8 cellular contexts compared by ENCODE assay signal in the genomic region with DNA sequence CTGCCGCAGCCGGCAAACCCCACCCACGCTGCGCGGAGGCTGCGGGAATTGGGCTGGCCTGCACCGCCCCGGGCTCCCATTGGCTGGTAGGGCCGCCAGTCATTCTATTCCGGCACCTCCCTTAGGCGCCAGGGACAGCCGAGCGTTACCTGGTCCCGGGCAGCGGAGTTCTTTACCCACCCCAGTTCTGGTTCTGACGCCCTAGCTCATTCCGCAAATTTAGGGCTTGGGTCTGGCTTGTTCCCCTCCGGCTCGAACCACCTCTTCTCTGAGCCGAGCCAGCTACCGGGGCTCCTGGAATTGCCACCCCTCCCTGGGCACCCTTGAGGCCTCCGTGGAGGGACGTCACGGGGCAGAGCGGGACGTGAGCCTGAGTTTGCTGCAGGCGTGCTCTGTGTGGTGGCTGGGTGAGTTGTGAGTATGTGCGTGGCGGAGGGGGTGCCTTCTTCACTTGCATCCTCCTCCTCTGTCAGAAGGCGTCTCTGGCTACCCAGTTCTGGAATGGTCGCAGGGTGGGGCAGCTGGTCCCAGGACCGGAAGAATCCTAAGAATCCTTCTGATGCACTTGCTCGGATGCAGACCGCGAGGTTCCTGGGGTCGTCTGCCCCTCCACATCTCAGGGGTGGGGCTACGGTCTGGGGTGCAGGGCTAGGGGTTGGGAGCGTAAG. TPM values are rescaled to one million over a fixed set of nuclear protein-coding genes. Genes with fewer than 3 reads are reported as not detected.
A peak's percentile ranks its signal among the peaks of the same experiment; 100 is the strongest.
DNase-seq lines count a peak whose midpoint lies in the region; ATAC-seq and TF ChIP-seq lines count a peak whose summit lies in the region.

PDZD7 (minus strand) TSS at position 2 of the 668 bp plus-strand sequence. CDS start 910 bp downstream, outside the sequence.
SFXN3 (plus strand) TSS at position 107 of the 668 bp plus-strand sequence. CDS start 3,461 bp downstream, outside the sequence.

- H3K27ac ChIP-seq in liver (ENCODE audit: low read depth in 1 of 2, low read length in 2 of 2): peak within 1 kb of the TSS; percentile 73 to 87

- peaks cover 0 to 3% (median under 1%) of the 10 kb centered on the region in 4 donors for H3K36me3 ChIP-seq in liver (ENCODE audit: control insufficient read depth in 4 of 4, insufficient read depth in 3 of 4, low read depth in 1 of 4, low read length in 3 of 4)

- ATAC-seq in GM19324 (IDR thresholded peaks at IDR 0.05; ENCODE audit: low FRiP score, unreplicated experiment) (peak; percentile 89), HG03442 (IDR thresholded peaks at IDR 0.05; ENCODE audit: unreplicated experiment) (peak; percentile 87)

- H3K9me3 ChIP-seq in liver (ENCODE audit: control insufficient read depth in 4 of 4, low read length in 3 of 4): no peaks in the 10 kb centered on the region

- peak within 1 kb of the TSS; percentile 60 to 83 (median 67) for H3K4me3 ChIP-seq in liver (ENCODE audit: low read depth in 1 of 3, low read length in 3 of 3)

- under 1% methylated on average over 38 of the region's 38 CpGs for WGBS in liver

- H3K27me3 ChIP-seq in liver (ENCODE audit: control insufficient read depth in 4 of 4, insufficient read depth in 4 of 4, low read length in 3 of 4): no peaks in the 10 kb centered on the region

- no peak for TF ChIP-seq RAD21 in liver (IDR thresholded peaks at IDR 0.05)

- peak; percentile 97 for DNase-seq in Ammon's horn (ENCODE audit: low spot score)
- peak; percentile 27 to 90 for DNase-seq in NCI-H526 (lab: John Stamatoyannopoulos, UW)
- DNase-seq in activated CD4-positive, alpha-beta T cell treated with anti-CD3 and anti-CD28 coated beads, Interleukin-2, amount 50 U/mL, for 4 hours: peak; percentile 96
- DNase-seq in dedifferentiated amniotic fluid mesenchymal stem cell (ENCODE audit: extremely low spot score): peak; percentile 88
- DNase-seq in stimulated activated CD4-positive, alpha-beta T cell treated with anti-CD3 and anti-CD28 coated beads, Interleukin-4, amount 100 ng/mL, for 1 hour: peak; percentile 99

- H3K9ac ChIP-seq in liver (ENCODE audit: low read depth in 1 of 2, low read length in 2 of 2): peak within 1 kb of the TSS in 1 of 2 donors; percentile 60

- peaks cover 4 to 24% (median 18%) of the 10 kb centered on the region in 4 donors for H3K4me1 ChIP-seq in liver (ENCODE audit: control insufficient read depth in 4 of 4, insufficient read depth in 4 of 4, low read length in 3 of 4)

- no peak for TF ChIP-seq CTCF in liver (IDR thresholded peaks at IDR 0.05; ENCODE audit: low read depth, low read length, missing input control)

TF ChIP-seq in liver, 16 proteins besides CTCF, POLR2A, EP300 and RAD21:
- TF ChIP-seq, protein P1, sequence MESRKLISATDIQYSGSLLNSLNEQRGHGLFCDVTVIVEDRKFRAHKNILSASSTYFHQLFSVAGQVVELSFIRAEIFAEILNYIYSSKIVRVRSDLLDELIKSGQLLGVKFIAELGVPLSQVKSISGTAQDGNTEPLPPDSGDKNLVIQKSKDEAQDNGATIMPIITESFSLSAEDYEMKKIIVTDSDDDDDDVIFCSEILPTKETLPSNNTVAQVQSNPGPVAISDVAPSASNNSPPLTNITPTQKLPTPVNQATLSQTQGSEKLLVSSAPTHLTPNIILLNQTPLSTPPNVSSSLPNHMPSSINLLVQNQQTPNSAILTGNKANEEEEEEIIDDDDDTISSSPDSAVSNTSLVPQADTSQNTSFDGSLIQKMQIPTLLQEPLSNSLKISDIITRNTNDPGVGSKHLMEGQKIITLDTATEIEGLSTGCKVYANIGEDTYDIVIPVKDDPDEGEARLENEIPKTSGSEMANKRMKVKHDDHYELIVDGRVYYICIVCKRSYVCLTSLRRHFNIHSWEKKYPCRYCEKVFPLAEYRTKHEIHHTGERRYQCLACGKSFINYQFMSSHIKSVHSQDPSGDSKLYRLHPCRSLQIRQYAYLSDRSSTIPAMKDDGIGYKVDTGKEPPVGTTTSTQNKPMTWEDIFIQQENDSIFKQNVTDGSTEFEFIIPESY (IDR thresholded peaks at IDR 0.05): no peak
- TF ChIP-seq HNF4A (conservative IDR thresholded peaks at IDR 0.05): no peak
- TF ChIP-seq EGR1 (IDR thresholded peaks at IDR 0.05; ENCODE audit: low read depth in 2 of 2): peak; percentile 67 to 72
- no peak for TF ChIP-seq NR2F2 (IDR thresholded peaks at IDR 0.05)
- no peak for TF ChIP-seq FOXA1 (IDR thresholded peaks at IDR 0.05)
- no peak for TF ChIP-seq RXRA (IDR thresholded peaks at IDR 0.05)
- no peak for TF ChIP-seq JUND (IDR thresholded peaks at IDR 0.05)
- TF ChIP-seq, protein P2, sequence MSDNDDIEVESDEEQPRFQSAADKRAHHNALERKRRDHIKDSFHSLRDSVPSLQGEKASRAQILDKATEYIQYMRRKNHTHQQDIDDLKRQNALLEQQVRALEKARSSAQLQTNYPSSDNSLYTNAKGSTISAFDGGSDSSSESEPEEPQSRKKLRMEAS (IDR thresholded peaks at IDR 0.05): no peak
- TF ChIP-seq TAF1 (conservative IDR thresholded peaks at IDR 0.05): no peak
- peak; percentile 21 for TF ChIP-seq YY1 (IDR thresholded peaks at IDR 0.05)
- no peak for TF ChIP-seq HNF4G (IDR thresholded peaks at IDR 0.05)
- TF ChIP-seq ATF3 (IDR thresholded peaks at IDR 0.05): no peak
- no peak for TF ChIP-seq FOXA2 (IDR thresholded peaks at IDR 0.05)
- no peak for TF ChIP-seq REST (IDR thresholded peaks at IDR 0.05)
- TF ChIP-seq SP1 (IDR thresholded peaks at IDR 0.05): peak; percentile 89
- peak in 1 of 2 donors; percentile 15 for TF ChIP-seq GABPA (IDR thresholded peaks at IDR 0.05 in 1 of 2, conservative IDR thresholded peaks at IDR 0.05 in 1 of 2)

RNA-seq across cellular contexts. Expression of gene PDZD7, which starts in this region (rescaled TPM):
- under 1 TPM in 1 of 2 donors, not detected in 1; 0.09 TPM for total RNA-seq in liver
- polyA plus RNA-seq in liver: under 1 TPM; 0.06 to 0.07 TPM

RNA-seq across cellular contexts. Expression of gene SFXN3, which starts in this region (rescaled TPM):
- 10 to 100 TPM in 1 of 2 donors, 1 to 10 TPM in 1; 8.9 to 11.1 TPM for total RNA-seq in liver
- polyA plus RNA-seq in liver: 1 to 10 TPM; 1.7 to 3.8 TPM

Comparison
In these comparisons a context has a peak if more than half of its experiments do, and no peak if none do; other contexts are left out.
1. Peak in every context shown above with its lines: DNase-seq, ATAC-seq, H3K4me3 ChIP-seq and H3K27ac ChIP-seq.